1 cellular context compared by ENCODE assay signal in genomic region chr15:72796515-72797337, GRCh38.
TF ChIP-seq lines count a peak whose summit lies in the region.

No MANE protein-coding gene starts in this region.

TF ChIP-seq in H1, 55 proteins besides CTCF, POLR2A, EP300 and RAD21:
- TF ChIP-seq TEAD4 (IDR thresholded peaks at IDR 0.05; ENCODE audit: low read depth, low read length) (no peak), MAFK (IDR thresholded peaks at IDR 0.05; ENCODE audit: low read depth, low read length) (no peak), POLR2AphosphoS5 (IDR thresholded peaks at IDR 0.05; ENCODE audit: low read depth, low read length) (no peak), RBBP5 (IDR thresholded peaks at IDR 0.05; ENCODE audit: borderline replicate concordance, low read depth, low read length) (no peak), CBX8 (IDR thresholded peaks at IDR 0.05; ENCODE audit: borderline replicate concordance, low read depth, low read length) (no peak), TAF1 (IDR thresholded peaks at IDR 0.05; ENCODE audit: low read depth, low read length) (no peak), HDAC2 (IDR thresholded peaks at IDR 0.05; ENCODE audit: borderline replicate concordance in 1 of 2, low read depth in 2 of 2, low read length in 2 of 2) (peak; percentile 81 to 87), SIRT6 (IDR thresholded peaks at IDR 0.05; ENCODE audit: low read length) (no peak), GABPA (IDR thresholded peaks at IDR 0.05; ENCODE audit: borderline replicate concordance, insufficient read depth, low read length) (no peak), BACH1 (IDR thresholded peaks at IDR 0.05; ENCODE audit: low read length) (peak; percentile 49; the same call in 1 of the 2 replicates), SP4 (IDR thresholded peaks at IDR 0.05; ENCODE audit: low read length) (no peak), TAF7 (optimal IDR thresholded peaks at IDR 0.05; ENCODE audit: borderline replicate concordance, low read depth, low read length) (no peak), ASH2L (IDR thresholded peaks at IDR 0.05; ENCODE audit: low read length) (peak; percentile 51), RXRA (IDR thresholded peaks at IDR 0.05; ENCODE audit: insufficient read depth, low read depth, low read length) (no peak), NANOG (IDR thresholded peaks at IDR 0.05; ENCODE audit: insufficient read depth, low read depth, low read length, poor library complexity, severe bottlenecking) (no peak), PHF8 (conservative IDR thresholded peaks at IDR 0.05; ENCODE audit: low read depth, low read length) (0 out of 2 replicates have a peak, but pooled peaks have one; percentile 7), EGR1 (IDR thresholded peaks at IDR 0.05; ENCODE audit: borderline replicate concordance, low read depth, low read length) (no peak), RFX5 (IDR thresholded peaks at IDR 0.05; ENCODE audit: borderline replicate concordance, low read depth, low read length) (no peak), TCF12 (IDR thresholded peaks at IDR 0.05; ENCODE audit: low read depth, low read length) (no peak), BRCA1 (IDR thresholded peaks at IDR 0.05; ENCODE audit: low read depth, low read length) (no peak), ZNF274 (IDR thresholded peaks at IDR 0.05; ENCODE audit: borderline replicate concordance, extremely low read depth, low read length) (no peak), RNF2 (IDR thresholded peaks at IDR 0.05; ENCODE audit: borderline replicate concordance, low read depth, low read length, missing control alignments, poor library complexity, severe bottlenecking) (no peak), POU5F1 (IDR thresholded peaks at IDR 0.05; ENCODE audit: low read depth, low read length) (no peak), SP1 (IDR thresholded peaks at IDR 0.05; ENCODE audit: low read depth, low read length) (no peak), HDAC6 (IDR thresholded peaks at IDR 0.05; ENCODE audit: low read depth, low read length) (no peak), CBX5 (IDR thresholded peaks at IDR 0.05; ENCODE audit: low read depth, low read length) (no peak), EZH2 (IDR thresholded peaks at IDR 0.05; ENCODE audit: low read depth, low read length, severe bottlenecking) (no peak), CEBPB (IDR thresholded peaks at IDR 0.05; ENCODE audit: low read depth, low read length) (no peak), CHD2 (IDR thresholded peaks at IDR 0.05; ENCODE audit: low read length) (no peak), MAX (IDR thresholded peaks at IDR 0.05) (no peak), SRF (IDR thresholded peaks at IDR 0.05; ENCODE audit: low read depth, low read length) (no peak), YY1 (IDR thresholded peaks at IDR 0.05; ENCODE audit: low read depth, low read length) (no peak), CREB1 (IDR thresholded peaks at IDR 0.05) (no peak), KDM1A (IDR thresholded peaks at IDR 0.05; ENCODE audit: borderline replicate concordance, low read length) (peak; percentile 94), KDM5A (IDR thresholded peaks at IDR 0.05; ENCODE audit: low read length) (no peak), NRF1 (IDR thresholded peaks at IDR 0.05; ENCODE audit: low read depth, low read length) (no peak), BCL11A (IDR thresholded peaks at IDR 0.05; ENCODE audit: low read depth in 2 of 2, low read length in 2 of 2) (no peak), GTF2F1 (IDR thresholded peaks at IDR 0.05; ENCODE audit: borderline replicate concordance, low read depth, low read length) (no peak), KDM4A (IDR thresholded peaks at IDR 0.05; ENCODE audit: low read depth, low read length, severe bottlenecking) (peak; percentile 83), SIX5 (IDR thresholded peaks at IDR 0.05; ENCODE audit: low read depth, low read length) (no peak), SUZ12 (IDR thresholded peaks at IDR 0.05; ENCODE audit: low read length) (no peak)
- TF ChIP-seq, protein P1, sequence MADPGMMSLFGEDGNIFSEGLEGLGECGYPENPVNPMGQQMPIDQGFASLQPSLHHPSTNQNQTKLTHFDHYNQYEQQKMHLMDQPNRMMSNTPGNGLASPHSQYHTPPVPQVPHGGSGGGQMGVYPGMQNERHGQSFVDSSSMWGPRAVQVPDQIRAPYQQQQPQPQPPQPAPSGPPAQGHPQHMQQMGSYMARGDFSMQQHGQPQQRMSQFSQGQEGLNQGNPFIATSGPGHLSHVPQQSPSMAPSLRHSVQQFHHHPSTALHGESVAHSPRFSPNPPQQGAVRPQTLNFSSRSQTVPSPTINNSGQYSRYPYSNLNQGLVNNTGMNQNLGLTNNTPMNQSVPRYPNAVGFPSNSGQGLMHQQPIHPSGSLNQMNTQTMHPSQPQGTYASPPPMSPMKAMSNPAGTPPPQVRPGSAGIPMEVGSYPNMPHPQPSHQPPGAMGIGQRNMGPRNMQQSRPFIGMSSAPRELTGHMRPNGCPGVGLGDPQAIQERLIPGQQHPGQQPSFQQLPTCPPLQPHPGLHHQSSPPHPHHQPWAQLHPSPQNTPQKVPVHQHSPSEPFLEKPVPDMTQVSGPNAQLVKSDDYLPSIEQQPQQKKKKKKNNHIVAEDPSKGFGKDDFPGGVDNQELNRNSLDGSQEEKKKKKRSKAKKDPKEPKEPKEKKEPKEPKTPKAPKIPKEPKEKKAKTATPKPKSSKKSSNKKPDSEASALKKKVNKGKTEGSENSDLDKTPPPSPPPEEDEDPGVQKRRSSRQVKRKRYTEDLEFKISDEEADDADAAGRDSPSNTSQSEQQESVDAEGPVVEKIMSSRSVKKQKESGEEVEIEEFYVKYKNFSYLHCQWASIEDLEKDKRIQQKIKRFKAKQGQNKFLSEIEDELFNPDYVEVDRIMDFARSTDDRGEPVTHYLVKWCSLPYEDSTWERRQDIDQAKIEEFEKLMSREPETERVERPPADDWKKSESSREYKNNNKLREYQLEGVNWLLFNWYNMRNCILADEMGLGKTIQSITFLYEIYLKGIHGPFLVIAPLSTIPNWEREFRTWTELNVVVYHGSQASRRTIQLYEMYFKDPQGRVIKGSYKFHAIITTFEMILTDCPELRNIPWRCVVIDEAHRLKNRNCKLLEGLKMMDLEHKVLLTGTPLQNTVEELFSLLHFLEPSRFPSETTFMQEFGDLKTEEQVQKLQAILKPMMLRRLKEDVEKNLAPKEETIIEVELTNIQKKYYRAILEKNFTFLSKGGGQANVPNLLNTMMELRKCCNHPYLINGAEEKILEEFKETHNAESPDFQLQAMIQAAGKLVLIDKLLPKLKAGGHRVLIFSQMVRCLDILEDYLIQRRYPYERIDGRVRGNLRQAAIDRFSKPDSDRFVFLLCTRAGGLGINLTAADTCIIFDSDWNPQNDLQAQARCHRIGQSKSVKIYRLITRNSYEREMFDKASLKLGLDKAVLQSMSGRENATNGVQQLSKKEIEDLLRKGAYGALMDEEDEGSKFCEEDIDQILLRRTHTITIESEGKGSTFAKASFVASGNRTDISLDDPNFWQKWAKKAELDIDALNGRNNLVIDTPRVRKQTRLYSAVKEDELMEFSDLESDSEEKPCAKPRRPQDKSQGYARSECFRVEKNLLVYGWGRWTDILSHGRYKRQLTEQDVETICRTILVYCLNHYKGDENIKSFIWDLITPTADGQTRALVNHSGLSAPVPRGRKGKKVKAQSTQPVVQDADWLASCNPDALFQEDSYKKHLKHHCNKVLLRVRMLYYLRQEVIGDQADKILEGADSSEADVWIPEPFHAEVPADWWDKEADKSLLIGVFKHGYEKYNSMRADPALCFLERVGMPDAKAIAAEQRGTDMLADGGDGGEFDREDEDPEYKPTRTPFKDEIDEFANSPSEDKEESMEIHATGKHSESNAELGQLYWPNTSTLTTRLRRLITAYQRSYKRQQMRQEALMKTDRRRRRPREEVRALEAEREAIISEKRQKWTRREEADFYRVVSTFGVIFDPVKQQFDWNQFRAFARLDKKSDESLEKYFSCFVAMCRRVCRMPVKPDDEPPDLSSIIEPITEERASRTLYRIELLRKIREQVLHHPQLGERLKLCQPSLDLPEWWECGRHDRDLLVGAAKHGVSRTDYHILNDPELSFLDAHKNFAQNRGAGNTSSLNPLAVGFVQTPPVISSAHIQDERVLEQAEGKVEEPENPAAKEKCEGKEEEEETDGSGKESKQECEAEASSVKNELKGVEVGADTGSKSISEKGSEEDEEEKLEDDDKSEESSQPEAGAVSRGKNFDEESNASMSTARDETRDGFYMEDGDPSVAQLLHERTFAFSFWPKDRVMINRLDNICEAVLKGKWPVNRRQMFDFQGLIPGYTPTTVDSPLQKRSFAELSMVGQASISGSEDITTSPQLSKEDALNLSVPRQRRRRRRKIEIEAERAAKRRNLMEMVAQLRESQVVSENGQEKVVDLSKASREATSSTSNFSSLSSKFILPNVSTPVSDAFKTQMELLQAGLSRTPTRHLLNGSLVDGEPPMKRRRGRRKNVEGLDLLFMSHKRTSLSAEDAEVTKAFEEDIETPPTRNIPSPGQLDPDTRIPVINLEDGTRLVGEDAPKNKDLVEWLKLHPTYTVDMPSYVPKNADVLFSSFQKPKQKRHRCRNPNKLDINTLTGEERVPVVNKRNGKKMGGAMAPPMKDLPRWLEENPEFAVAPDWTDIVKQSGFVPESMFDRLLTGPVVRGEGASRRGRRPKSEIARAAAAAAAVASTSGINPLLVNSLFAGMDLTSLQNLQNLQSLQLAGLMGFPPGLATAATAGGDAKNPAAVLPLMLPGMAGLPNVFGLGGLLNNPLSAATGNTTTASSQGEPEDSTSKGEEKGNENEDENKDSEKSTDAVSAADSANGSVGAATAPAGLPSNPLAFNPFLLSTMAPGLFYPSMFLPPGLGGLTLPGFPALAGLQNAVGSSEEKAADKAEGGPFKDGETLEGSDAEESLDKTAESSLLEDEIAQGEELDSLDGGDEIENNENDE (IDR thresholded peaks at IDR 0.05; ENCODE audit: insufficient replicate concordance, low read length): no peak
- TF ChIP-seq, protein P2, sequence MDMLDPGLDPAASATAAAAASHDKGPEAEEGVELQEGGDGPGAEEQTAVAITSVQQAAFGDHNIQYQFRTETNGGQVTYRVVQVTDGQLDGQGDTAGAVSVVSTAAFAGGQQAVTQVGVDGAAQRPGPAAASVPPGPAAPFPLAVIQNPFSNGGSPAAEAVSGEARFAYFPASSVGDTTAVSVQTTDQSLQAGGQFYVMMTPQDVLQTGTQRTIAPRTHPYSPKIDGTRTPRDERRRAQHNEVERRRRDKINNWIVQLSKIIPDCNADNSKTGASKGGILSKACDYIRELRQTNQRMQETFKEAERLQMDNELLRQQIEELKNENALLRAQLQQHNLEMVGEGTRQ (IDR thresholded peaks at IDR 0.05; ENCODE audit: low read length): no peak
- TF ChIP-seq, protein P3, sequence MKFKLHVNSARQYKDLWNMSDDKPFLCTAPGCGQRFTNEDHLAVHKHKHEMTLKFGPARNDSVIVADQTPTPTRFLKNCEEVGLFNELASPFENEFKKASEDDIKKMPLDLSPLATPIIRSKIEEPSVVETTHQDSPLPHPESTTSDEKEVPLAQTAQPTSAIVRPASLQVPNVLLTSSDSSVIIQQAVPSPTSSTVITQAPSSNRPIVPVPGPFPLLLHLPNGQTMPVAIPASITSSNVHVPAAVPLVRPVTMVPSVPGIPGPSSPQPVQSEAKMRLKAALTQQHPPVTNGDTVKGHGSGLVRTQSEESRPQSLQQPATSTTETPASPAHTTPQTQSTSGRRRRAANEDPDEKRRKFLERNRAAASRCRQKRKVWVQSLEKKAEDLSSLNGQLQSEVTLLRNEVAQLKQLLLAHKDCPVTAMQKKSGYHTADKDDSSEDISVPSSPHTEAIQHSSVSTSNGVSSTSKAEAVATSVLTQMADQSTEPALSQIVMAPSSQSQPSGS (IDR thresholded peaks at IDR 0.05; ENCODE audit: low read length): no peak
